In genomic region chr2:189362283-189362682, GRCh38 we compare ENCODE assay signal across 15 cellular contexts.
"Had no signal": no experiment of that assay in that cellular context is flagged by ENCODE, and none has a peak within 500 bp of the region (broad histone marks: within the 10 kb centered on the region; RNA-seq: fewer than 3 reads in every experiment).

No MANE protein-coding gene starts in this region.

- H3K27ac Mint-ChIP-seq: activated CD8-positive, alpha-beta memory T cell treated with anti-CD3 and anti-CD28 coated beads, Interleukin-2, amount 10 ng/mL, durations not matched to agents 7 days and 5 days; stimulated activated effector memory CD8-positive, alpha-beta T cell treated with anti-CD3 and anti-CD28 coated beads, Interleukin-12 subunit alpha, Interleukin-12 subunit beta, amount 100 ng/mL, for 72 hours had no signal

- DNase-seq: activated CD8-positive, alpha-beta memory T cell treated with anti-CD3 and anti-CD28 coated beads, Interleukin-2, amount 10 ng/mL, durations not matched to agents 7 days and 5 days; activated effector memory CD4-positive, alpha-beta T cell treated with Interleukin-2 at 50 U/mL for 16 hours; activated T-cell treated with anti-CD3 and anti-CD28 coated beads, Interleukin-2, amount 50 U/mL, for 1 hour; body of pancreas; caudate nucleus; colonic mucosa; islet precursor cell; midbrain; psoas muscle; sigmoid colon; stimulated activated CD4-positive, alpha-beta T cell treated with anti-CD3 and anti-CD28 coated beads, Interleukin-12 subunit alpha, Interleukin-12 subunit beta, amount 100 ng/mL, for 4 hours; substantia nigra; trophoblast cell had no signal

- H3K9me3 Mint-ChIP-seq: stimulated activated effector memory CD8-positive, alpha-beta T cell treated with anti-CD3 and anti-CD28 coated beads, Interleukin-12 subunit alpha, Interleukin-12 subunit beta, amount 100 ng/mL, for 72 hours had no signal

- H3K4me1 ChIP-seq: body of pancreas, colonic mucosa, psoas muscle had no signal

- H3K36me3 Mint-ChIP-seq: activated CD8-positive, alpha-beta memory T cell treated with anti-CD3 and anti-CD28 coated beads, Interleukin-2, amount 10 ng/mL, durations not matched to agents 7 days and 5 days; stimulated activated effector memory CD8-positive, alpha-beta T cell treated with anti-CD3 and anti-CD28 coated beads, Interleukin-12 subunit alpha, Interleukin-12 subunit beta, amount 100 ng/mL, for 72 hours had no signal

- H3K4me3 ChIP-seq: body of pancreas, colonic mucosa, psoas muscle, sigmoid colon had no signal

- H3K36me3 ChIP-seq: colonic mucosa, sigmoid colon had no signal

- H3K27me3 ChIP-seq: body of pancreas, colonic mucosa, sigmoid colon had no signal

- H3K4me1 Mint-ChIP-seq: activated CD8-positive, alpha-beta memory T cell treated with anti-CD3 and anti-CD28 coated beads, Interleukin-2, amount 10 ng/mL, durations not matched to agents 7 days and 5 days; stimulated activated effector memory CD8-positive, alpha-beta T cell treated with anti-CD3 and anti-CD28 coated beads, Interleukin-12 subunit alpha, Interleukin-12 subunit beta, amount 100 ng/mL, for 72 hours had no signal

- H3K27me3 Mint-ChIP-seq: activated CD8-positive, alpha-beta memory T cell treated with anti-CD3 and anti-CD28 coated beads, Interleukin-2, amount 10 ng/mL, durations not matched to agents 7 days and 5 days had no signal

- H3K9me3 ChIP-seq: body of pancreas, colonic mucosa, sigmoid colon had no signal

- H3K27ac ChIP-seq: body of pancreas, colonic mucosa, psoas muscle, sigmoid colon had no signal

- H3K4me3 Mint-ChIP-seq: activated CD8-positive, alpha-beta memory T cell treated with anti-CD3 and anti-CD28 coated beads, Interleukin-2, amount 10 ng/mL, durations not matched to agents 7 days and 5 days; neural crest cell; stimulated activated effector memory CD8-positive, alpha-beta T cell treated with anti-CD3 and anti-CD28 coated beads, Interleukin-12 subunit alpha, Interleukin-12 subunit beta, amount 100 ng/mL, for 72 hours had no signal
